17 cellular contexts compared by ENCODE assay signal in genomic region chr3:183490211-183490601, GRCh38.
A peak's percentile ranks its signal among the peaks of the same experiment; 100 is the strongest.
DNase-seq lines count a peak whose midpoint lies in the region; ATAC-seq, FAIRE-seq and TF ChIP-seq lines count a peak whose summit lies in the region.
"Had no signal": no experiment of that assay in that cellular context is flagged by ENCODE, and none has a peak within 500 bp of the region (broad histone marks: within the 10 kb centered on the region; RNA-seq: fewer than 3 reads in every experiment).

No MANE protein-coding gene starts in this region.

- H3K9me3 ChIP-seq in HepG2 (ENCODE audit: low read length), result no peaks in the 10 kb centered on the region
- H3K9me3 ChIP-seq in right lobe of liver, result no peaks in the 10 kb centered on the region
- H3K9me3 ChIP-seq in adipocyte (ENCODE audit: control insufficient read depth, low read length), result no peaks in the 10 kb centered on the region
- H3K9me3 ChIP-seq in left lung, result no peaks in the 10 kb centered on the region
- H3K9me3 ChIP-seq: Peyer's patch, upper lobe of left lung had no signal

- TF ChIP-seq CTCF in HepG2 (CRISPR knock-in tag; IDR thresholded peaks at IDR 0.05) (no peak), right lobe of liver (IDR thresholded peaks at IDR 0.05) (no peak), left lung (IDR thresholded peaks at IDR 0.05) (no peak)

- H3K9ac ChIP-seq in HepG2 (ENCODE audit: insufficient read depth, low read depth, low read length), result no peak overlapping the region
- no peak overlapping the region for H3K9ac ChIP-seq in adipocyte (ENCODE audit: low read length)

- H3K27me3 ChIP-seq in HepG2 (ENCODE audit: control insufficient read depth in 1 of 2, insufficient read depth in 2 of 2, low read length in 2 of 2), result peaks cover 1 to 9% of the 10 kb centered on the region in 2 experiments; a peak in 1 of 5 replicates
- H3K27me3 ChIP-seq in right lobe of liver, result no peaks in the 10 kb centered on the region
- H3K27me3 ChIP-seq in adipocyte (replicated peaks; ENCODE audit: control insufficient read depth, insufficient read depth, low read length), result peaks cover 11% of the 10 kb centered on the region
- no peaks in the 10 kb centered on the region for H3K27me3 ChIP-seq in left lung
- H3K27me3 ChIP-seq: dorsolateral prefrontal cortex, Peyer's patch, upper lobe of left lung had no signal

- DNase-seq in HepG2 (ENCODE audit: low spot score) (no peak), right lobe of liver (no peak), adipocyte (ENCODE audit: low read depth) (peak; percentile 12), left lung (no peak), sciatic nerve (ENCODE audit: low spot score) (no peak), Kasumi-1 (lab: John Stamatoyannopoulos, UW) (no peak)
- DNase-seq: activated CD8-positive, alpha-beta T cell treated with anti-CD3 and anti-CD28 coated beads, Interleukin-2, amount 10 ng/mL, durations not matched to agents 7 days and 5 days; activated naive CD4-positive, alpha-beta T cell; dorsolateral prefrontal cortex; NCI-H1417 treated with DMSO at 0.1 percent for 48 hours; NCI-H524 treated with DMSO at 0.1 percent for 48 hours; SW 1271 had no signal

- in situ Hi-C loops in HepG2 (cut with HindIII; ENCODE audit: extremely low pct_ligation_motif_present, low pct_unique_long_range_greater_than_20kb), result no loop called here

- no peak for TF ChIP-seq RAD21 in HepG2 (CRISPR knock-in tag; IDR thresholded peaks at IDR 0.05)

- no peak overlapping the region for H2AFZ ChIP-seq in HepG2 (ENCODE audit: low read length)

- TF ChIP-seq POLR2A in HepG2 (IDR thresholded peaks at IDR 0.05; ENCODE audit: insufficient read depth in 1 of 2, low read depth in 2 of 2, low read length in 2 of 2), result no peak
- TF ChIP-seq POLR2A in right lobe of liver (IDR thresholded peaks at IDR 0.05), result no peak

- TF ChIP-seq EP300 in HepG2 (IDR thresholded peaks at IDR 0.05; ENCODE audit: low read depth in 2 of 2, low read length in 2 of 2), result no peak
- no peak for TF ChIP-seq EP300 in HepG2 (CRISPR knock-in tag; IDR thresholded peaks at IDR 0.05; ENCODE audit: borderline replicate concordance)

- intact Hi-C loops in HepG2 (cut with micrococcal nuclease; ENCODE audit: unreplicated experiment), result loop anchor here (10.0 kb wide), 1 partner anchor 135 kb away; no protein-coding TSS in a partner anchor
- intact Hi-C loops in right lobe of liver (cut with DNase I), result no loop called here
- intact Hi-C loops in left lung (cut with DNase I), result no loop called here
- intact Hi-C loops in sciatic nerve (cut with DNase I), result no loop called here

- no peak overlapping the region for H3K27ac ChIP-seq in HepG2 (ENCODE audit: extremely low read length, insufficient read depth, low read length)
- H3K27ac ChIP-seq in right lobe of liver, result no peak overlapping the region
- peak overlapping the region; percentile 35 to 37 for H3K27ac ChIP-seq in left lung
- H3K27ac ChIP-seq: dorsolateral prefrontal cortex had no signal

- peak; percentile 50; the same call in 2 of the 3 replicates for ATAC-seq in HepG2
- no peak for ATAC-seq in right lobe of liver
- ATAC-seq in left lung, result peak; percentile 8
- no peak for ATAC-seq in HG03460 (IDR thresholded peaks at IDR 0.05; ENCODE audit: unreplicated experiment)
- no peak for ATAC-seq in sciatic nerve
- no peak for ATAC-seq in GM21786 (IDR thresholded peaks at IDR 0.05; ENCODE audit: unreplicated experiment)
- ATAC-seq: activated CD8-positive, alpha-beta T cell treated with anti-CD3 and anti-CD28 coated beads, Interleukin-2, amount 10 ng/mL, durations not matched to agents 7 days and 5 days; stimulated activated effector memory CD8-positive, alpha-beta T cell treated with anti-CD3 and anti-CD28 coated beads, Interleukin-12 subunit alpha, Interleukin-12 subunit beta, amount 100 ng/mL, for 72 hours had no signal

- POLR2A ChIA-PET in HepG2 (lab: Yijun Ruan, JAX), result no interaction called here

- FAIRE-seq in HepG2 (lab: Jason Lieb, UNC), result no peak

- BruUV-seq in HepG2 (replicated peaks; lab: Mats Ljungman, UMichigan), result no TSS peak

- 27% methylated on average over 9 of the region's 9 CpGs for WGBS in HepG2 (ENCODE audit: low lambda C conversion rate)
- 92% methylated on average over 8 of the region's 9 CpGs for WGBS in right lobe of liver (ENCODE audit: insufficient coverage, low coverage, low lambda C conversion rate, missing lambda C conversion rate)

- no peaks in the 10 kb centered on the region for H3K79me2 ChIP-seq in HepG2 (ENCODE audit: insufficient read depth, low read length)

- H3K4me1 ChIP-seq in HepG2 (ENCODE audit: insufficient read depth, low read length) (peaks cover 10% of the 10 kb centered on the region; the same call in 1 of the 2 replicates), right lobe of liver (peaks cover 0 to 4% (median 2%) of the 10 kb centered on the region in 4 donors), adipocyte (ENCODE audit: control insufficient read depth, insufficient read depth, low read length) (peaks cover 12% of the 10 kb centered on the region), left lung (peaks cover 7 to 17% of the 10 kb centered on the region in 2 donors)
- H3K4me1 ChIP-seq: Peyer's patch had no signal

- no peak overlapping the region for H3K4me2 ChIP-seq in HepG2 (ENCODE audit: low read depth, low read length)

- no peaks in the 10 kb centered on the region for H4K20me1 ChIP-seq in HepG2 (ENCODE audit: insufficient read depth, low read length)

- no peaks in the 10 kb centered on the region for H3K36me3 ChIP-seq in HepG2 (replicated peaks in 1 of 2; ENCODE audit: control insufficient read depth in 1 of 2, insufficient read depth in 2 of 2, low read length in 2 of 2)
- no peaks in the 10 kb centered on the region for H3K36me3 ChIP-seq in right lobe of liver
- no peaks in the 10 kb centered on the region for H3K36me3 ChIP-seq in adipocyte (ENCODE audit: control insufficient read depth, insufficient read depth, low read length, severe bottlenecking)
- peaks cover 0 to 46% of the 10 kb centered on the region in 2 donors for H3K36me3 ChIP-seq in left lung
- H3K36me3 ChIP-seq: Peyer's patch had no signal

- CTCF ChIA-PET in HepG2 (lab: Yijun Ruan, JAX; ENCODE audit: low intra/inter-chr PET ratio, low total read pairs), result no interaction called here

- H3K4me3 ChIP-seq in HepG2 (replicated peaks in 1 of 3; ENCODE audit: insufficient read depth in 1 of 3, low read depth in 2 of 3, low read length in 3 of 3) (no peak overlapping the region), right lobe of liver (no peak overlapping the region), adipocyte (ENCODE audit: low read length) (no peak overlapping the region), left lung (no peak overlapping the region)
- H3K4me3 ChIP-seq: dorsolateral prefrontal cortex, Peyer's patch, upper lobe of left lung had no signal

TF ChIP-seq in HepG2, 621 proteins besides CTCF, POLR2A, EP300 and RAD21 (continues in another document):
- TF ChIP-seq MTA1 (CRISPR knock-in tag; IDR thresholded peaks at IDR 0.05; ENCODE audit: borderline replicate concordance) (no peak), THRA (CRISPR knock-in tag; IDR thresholded peaks at IDR 0.05; ENCODE audit: borderline replicate concordance) (no peak), SNAPC5 (CRISPR knock-in tag; IDR thresholded peaks at IDR 0.05; ENCODE audit: borderline replicate concordance) (no peak), RFX3 (CRISPR knock-in tag; IDR thresholded peaks at IDR 0.05) (no peak), ATF7-NPFF (CRISPR knock-in tag; IDR thresholded peaks at IDR 0.05; ENCODE audit: low read depth) (no peak), ZBTB43 (CRISPR knock-in tag; conservative IDR thresholded peaks at IDR 0.05) (no peak), ZNF180 (CRISPR knock-in tag; IDR thresholded peaks at IDR 0.05; ENCODE audit: borderline replicate concordance, low read depth) (no peak), HNRNPK (IDR thresholded peaks at IDR 0.05; ENCODE audit: low read depth, low read length, poor library complexity, severe bottlenecking) (no peak), AHR (CRISPR knock-in tag; IDR thresholded peaks at IDR 0.05) (no peak), ZC3H13 (CRISPR knock-in tag; IDR thresholded peaks at IDR 0.05) (no peak)

Comparison
In these comparisons a context has a peak if more than half of its experiments do, and no peak if none do; other contexts are left out.
1. ATAC-seq: peak in HepG2 (single experiment) and left lung (single experiment); none in right lobe of liver (0 of 4), HG03460 (single experiment), sciatic nerve (single experiment) and GM21786 (single experiment).
2. H3K27ac ChIP-seq: peak in left lung (2 of 2); none in HepG2 (single experiment) and right lobe of liver (0 of 3).